In genomic region chr10:129605266-129605985, GRCh38 we compare ENCODE assay signal across 15 cellular contexts.
DNase-seq lines count a peak whose midpoint lies in the region; ATAC-seq lines count a peak whose summit lies in the region.
"Had no signal": no experiment of that assay in that cellular context is flagged by ENCODE, and none has a peak within 500 bp of the region (broad histone marks: within the 10 kb centered on the region; RNA-seq: fewer than 3 reads in every experiment).

No MANE protein-coding gene starts in this region.

- no peak overlapping the region for H3K4me3 Mint-ChIP-seq in T-helper 2 cell treated with Interferon-gamma antibody and Interleukin-4, amounts not matched to agents 5 μg/mL and 100 μg/mL, for 36 hours
- H3K4me3 Mint-ChIP-seq: activated CD8-positive, alpha-beta memory T cell treated with anti-CD3 and anti-CD28 coated beads, Interleukin-2, amount 10 ng/mL, durations not matched to agents 7 days and 5 days; naive thymus-derived CD4-positive, alpha-beta T cell had no signal

- no peak overlapping the region for H3K27ac Mint-ChIP-seq in T-helper 2 cell treated with Interferon-gamma antibody and Interleukin-4, amounts not matched to agents 5 μg/mL and 100 μg/mL, for 36 hours
- H3K27ac Mint-ChIP-seq: activated CD8-positive, alpha-beta memory T cell treated with anti-CD3 and anti-CD28 coated beads, Interleukin-2, amount 10 ng/mL, durations not matched to agents 7 days and 5 days; naive thymus-derived CD4-positive, alpha-beta T cell had no signal

- H3K27me3 ChIP-seq in subcutaneous abdominal adipose tissue (ENCODE audit: control insufficient read depth in 5 of 5, insufficient read depth in 4 of 5, low read length in 5 of 5) = no peaks in the 10 kb centered on the region
- H3K27me3 ChIP-seq: testis had no signal

- H3K9ac ChIP-seq in SK-N-MC (ENCODE audit: insufficient read length) (no peak overlapping the region), subcutaneous abdominal adipose tissue (ENCODE audit: low read length in 5 of 5) (no peak overlapping the region)

- H3K27ac ChIP-seq in SK-N-MC = no peak overlapping the region
- no peak overlapping the region for H3K27ac ChIP-seq in subcutaneous abdominal adipose tissue (ENCODE audit: low read depth, low read length)
- H3K27ac ChIP-seq: testis had no signal

- DNase-seq in NCI-H2171 treated with DMSO at 0.1 percent for 48 hours (lab: John Stamatoyannopoulos, UW) = peak; percentile 36
- no peak for DNase-seq in NCI-H2171 (lab: John Stamatoyannopoulos, UW)
- DNase-seq in SK-N-MC (ENCODE audit: low read depth, low spot score) = no peak
- DNase-seq in T-helper 2 cell treated with Interferon-gamma antibody and Interleukin-4, amounts not matched to agents 5 μg/mL and 100 μg/mL, for 36 hours (ENCODE audit: low spot score) = no peak
- DNase-seq in DMS 273 treated with DMSO at 0.1 percent for 48 hours (lab: John Stamatoyannopoulos, UW) = no peak
- DNase-seq in activated CD8-positive, alpha-beta memory T cell treated with anti-CD3 and anti-CD28 coated beads, Interleukin-2, amount 50 U/mL, for 4 hours = no peak
- DNase-seq: 8988T; activated CD8-positive, alpha-beta memory T cell treated with anti-CD3 and anti-CD28 coated beads, Interleukin-2, amount 10 ng/mL, durations not matched to agents 7 days and 5 days; foreskin melanocyte; naive thymus-derived CD4-positive, alpha-beta T cell; right cardiac atrium; RPMI8226; testis had no signal

- ATAC-seq in HG02798 (IDR thresholded peaks at IDR 0.05; ENCODE audit: poor library complexity, unreplicated experiment) = peak; percentile 50
- ATAC-seq: activated CD8-positive, alpha-beta memory T cell treated with anti-CD3 and anti-CD28 coated beads, Interleukin-2, amount 10 ng/mL, durations not matched to agents 7 days and 5 days; naive thymus-derived CD4-positive, alpha-beta T cell; right cardiac atrium had no signal

- H3K9me3 ChIP-seq in SK-N-MC (ENCODE audit: low read depth, low read length) (no peaks in the 10 kb centered on the region), subcutaneous abdominal adipose tissue (ENCODE audit: control insufficient read depth in 5 of 5, low read length in 5 of 5) (no peaks in the 10 kb centered on the region)
- H3K9me3 ChIP-seq: testis had no signal

- H3K36me3 Mint-ChIP-seq in T-helper 2 cell treated with Interferon-gamma antibody and Interleukin-4, amounts not matched to agents 5 μg/mL and 100 μg/mL, for 36 hours (ENCODE audit: low read depth) = peaks cover 1% of the 10 kb centered on the region

- H3K9me3 Mint-ChIP-seq in T-helper 2 cell treated with Interferon-gamma antibody and Interleukin-4, amounts not matched to agents 5 μg/mL and 100 μg/mL, for 36 hours = peaks cover 3% of the 10 kb centered on the region

- H3K4me1 ChIP-seq in subcutaneous abdominal adipose tissue (ENCODE audit: control insufficient read depth in 5 of 5, insufficient read depth in 5 of 5, low read length in 5 of 5) = peaks cover 2 to 20% (median 16%) of the 10 kb centered on the region in 5 donors
- H3K4me1 ChIP-seq: testis had no signal

- no peaks in the 10 kb centered on the region for H3K36me3 ChIP-seq in SK-N-MC (ENCODE audit: insufficient read depth, low read length)
- no peaks in the 10 kb centered on the region for H3K36me3 ChIP-seq in subcutaneous abdominal adipose tissue (ENCODE audit: control insufficient read depth in 5 of 5, insufficient read depth in 5 of 5, low read length in 5 of 5)

- no peaks in the 10 kb centered on the region for H3K27me3 Mint-ChIP-seq in T-helper 2 cell treated with Interferon-gamma antibody and Interleukin-4, amounts not matched to agents 5 μg/mL and 100 μg/mL, for 36 hours (ENCODE audit: low read depth)
- H3K27me3 Mint-ChIP-seq: activated CD8-positive, alpha-beta memory T cell treated with anti-CD3 and anti-CD28 coated beads, Interleukin-2, amount 10 ng/mL, durations not matched to agents 7 days and 5 days; naive thymus-derived CD4-positive, alpha-beta T cell had no signal

- H3K4me1 Mint-ChIP-seq in T-helper 2 cell treated with Interferon-gamma antibody and Interleukin-4, amounts not matched to agents 5 μg/mL and 100 μg/mL, for 36 hours (ENCODE audit: low read depth) = no peaks in the 10 kb centered on the region
- H3K4me1 Mint-ChIP-seq: activated CD8-positive, alpha-beta memory T cell treated with anti-CD3 and anti-CD28 coated beads, Interleukin-2, amount 10 ng/mL, durations not matched to agents 7 days and 5 days had no signal

- peak overlapping the region; percentile 64 for H3K4me3 ChIP-seq in SK-N-MC
- peak overlapping the region in 4 of 5 donors; percentile 19 to 54 (median 42) for H3K4me3 ChIP-seq in subcutaneous abdominal adipose tissue (ENCODE audit: low read depth in 1 of 5, low read length in 5 of 5)
- H3K4me3 ChIP-seq: testis had no signal
